8 cellular contexts compared by ENCODE assay signal in genomic region chr15:81323559-81323943, GRCh38. TPM values are rescaled to one million over a fixed set of nuclear protein-coding genes. Genes with fewer than 3 reads are reported as not detected.
DNase-seq lines count a peak whose midpoint lies in the region; ATAC-seq and TF ChIP-seq lines count a peak whose summit lies in the region.

No MANE protein-coding gene starts in this region.

- peaks cover 5% of the 10 kb centered on the region for H3K36me3 Mint-ChIP-seq in T-helper 1 cell treated with Interleukin-12 subunit alpha and Interleukin-12 subunit beta and Interleukin-4 antibody, amounts not matched to agents 30 μg/mL and 1 μg/mL, for 36 hours (ENCODE audit: low read depth)

- H3K27me3 ChIP-seq in body of pancreas = no peaks in the 10 kb centered on the region

- no peak for TF ChIP-seq CTCF in body of pancreas (IDR thresholded peaks at IDR 0.05)
- TF ChIP-seq CTCF in mucosa of descending colon (IDR thresholded peaks at IDR 0.05) = no peak

- peaks cover 22% of the 10 kb centered on the region for H3K4me1 Mint-ChIP-seq in T-helper 1 cell treated with Interleukin-12 subunit alpha and Interleukin-12 subunit beta and Interleukin-4 antibody, amounts not matched to agents 30 μg/mL and 1 μg/mL, for 36 hours (ENCODE audit: low read depth)

- peaks cover 20% of the 10 kb centered on the region for H3K4me1 ChIP-seq in body of pancreas
- peaks cover 15% of the 10 kb centered on the region for H3K4me1 ChIP-seq in mucosa of descending colon (ENCODE audit: low read depth)

- peak; percentile 19 for ATAC-seq in HG03432 (IDR thresholded peaks at IDR 0.05; ENCODE audit: unreplicated experiment)
- ATAC-seq in body of pancreas = peak; percentile 33
- ATAC-seq in mucosa of descending colon = peak; percentile 29

- peak overlapping the region; percentile 5 to 79 (median 69) for H3K27ac ChIP-seq in body of pancreas

- H3K36me3 ChIP-seq in body of pancreas (replicated peaks in 1 of 2; ENCODE audit: insufficient read depth in 1 of 2, low read depth in 2 of 2) = peaks cover 0 to 2% of the 10 kb centered on the region in 2 donors
- H3K36me3 ChIP-seq in mucosa of descending colon (ENCODE audit: low read depth) = no peaks in the 10 kb centered on the region

- intact Hi-C loops in body of pancreas (cut with DNase I) (no loop called here), mucosa of descending colon (cut with DNase I, micrococcal nuclease) (no loop called here)

- H3K27me3 Mint-ChIP-seq in T-helper 1 cell treated with Interleukin-12 subunit alpha and Interleukin-12 subunit beta and Interleukin-4 antibody, amounts not matched to agents 30 μg/mL and 1 μg/mL, for 36 hours (ENCODE audit: low read depth) = no peaks in the 10 kb centered on the region

- peak overlapping the region; percentile 88 for H3K27ac Mint-ChIP-seq in T-helper 1 cell treated with Interleukin-12 subunit alpha and Interleukin-12 subunit beta and Interleukin-4 antibody, amounts not matched to agents 30 μg/mL and 1 μg/mL, for 36 hours

- H3K4me3 ChIP-seq in body of pancreas = peak overlapping the region; percentile 64 to 79
- H3K4me3 ChIP-seq in mucosa of descending colon = peak overlapping the region; percentile 37

- H3K9me3 Mint-ChIP-seq in T-helper 1 cell treated with Interleukin-12 subunit alpha and Interleukin-12 subunit beta and Interleukin-4 antibody, amounts not matched to agents 30 μg/mL and 1 μg/mL, for 36 hours = no peaks in the 10 kb centered on the region

- TF ChIP-seq POLR2A in body of pancreas (IDR thresholded peaks at IDR 0.05) = no peak

- peak overlapping the region; percentile 98 for H3K4me3 Mint-ChIP-seq in T-helper 1 cell treated with Interleukin-12 subunit alpha and Interleukin-12 subunit beta and Interleukin-4 antibody, amounts not matched to agents 30 μg/mL and 1 μg/mL, for 36 hours

- H3K9me3 ChIP-seq in body of pancreas (no peaks in the 10 kb centered on the region), mucosa of descending colon (no peaks in the 10 kb centered on the region)

- 11 to 15% methylated on average over 4 of the region's 4 CpGs for WGBS in body of pancreas, 2 donors

- DNase-seq in T-helper 1 cell = no peak
- peak in 2 of 4 donors; percentile 38 to 49 for DNase-seq in body of pancreas
- no peak for DNase-seq in mucosa of descending colon
- DNase-seq in GM19240 (ENCODE audit: insufficient read length, low spot score) = no peak
- DNase-seq in NCI-H2029 treated with DMSO at 0.1 percent for 48 hours (lab: John Stamatoyannopoulos, UW) = no peak
- no peak for DNase-seq in stimulated activated naive CD4-positive, alpha-beta T cell treated with Interleukin-2 at 50 U/mL for 16 hours (lab: John Stamatoyannopoulos, UW)

RNA-seq across cellular contexts. Expression of gene STARD5, which starts 0.4 kb away (rescaled TPM):
- total RNA-seq in body of pancreas (1 to 10 TPM; 1.3 to 9.6 TPM), mucosa of descending colon (10 to 100 TPM; 16.6 to 38.9 (median 33.4) TPM)

RNA-seq across cellular contexts. Expression of gene TMC3, which starts 50.5 kb away (rescaled TPM):
- total RNA-seq in body of pancreas (under 1 TPM in 1 of 2 donors, not detected in 1; 0.33 TPM), mucosa of descending colon (under 1 TPM in 1 of 3 donors, not detected in 2; 0.95 TPM)
